Comparison of ENCODE assay signal across 3 cellular contexts in the genomic region with DNA sequence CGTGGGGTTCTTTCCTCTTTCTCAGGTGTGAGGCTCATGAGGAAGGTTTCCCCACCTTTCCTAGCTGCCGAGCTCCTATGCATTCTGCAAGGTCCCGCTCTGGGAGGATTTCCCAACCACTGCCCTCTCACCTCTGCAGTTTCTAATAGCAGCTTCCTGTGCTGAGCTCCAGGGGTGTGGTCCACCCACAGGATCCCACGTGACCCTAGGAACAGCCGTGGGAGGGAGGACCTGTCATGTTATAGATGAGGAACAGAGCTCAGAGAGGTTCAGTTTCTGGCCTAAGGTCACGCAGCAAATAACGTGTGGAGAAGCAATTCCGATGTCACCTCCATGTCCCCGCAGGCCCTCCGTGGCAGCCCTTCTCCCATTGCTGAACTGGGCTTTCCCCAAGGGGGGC.
TF ChIP-seq lines count a peak whose summit lies in the region.

No MANE protein-coding gene starts in this region.

TF ChIP-seq in SK-N-SH treated with all-trans-retinoic acid at 6 μM for 48 hours, 23 proteins besides CTCF, POLR2A, EP300 and RAD21:
- TF ChIP-seq ESRRG (CRISPR knock-in tag; IDR thresholded peaks at IDR 0.05) (no peak), ZFP3 (CRISPR knock-in tag; IDR thresholded peaks at IDR 0.05) (peak; percentile 93)
TF ChIP-seq in SK-N-SH treated with all-trans-retinoic acid at 6 μM for 48 hours: peak in this region for 1.

TF ChIP-seq in SK-N-SH, 30 proteins besides CTCF, POLR2A, EP300 and RAD21:
- TF ChIP-seq TEAD4 (IDR thresholded peaks at IDR 0.05; ENCODE audit: borderline replicate concordance, insufficient read depth) = no peak
- no peak for TF ChIP-seq SMC3 (IDR thresholded peaks at IDR 0.05; ENCODE audit: low read depth, low read length)
- no peak for TF ChIP-seq ELF1 (IDR thresholded peaks at IDR 0.05)
- TF ChIP-seq, protein P1, sequence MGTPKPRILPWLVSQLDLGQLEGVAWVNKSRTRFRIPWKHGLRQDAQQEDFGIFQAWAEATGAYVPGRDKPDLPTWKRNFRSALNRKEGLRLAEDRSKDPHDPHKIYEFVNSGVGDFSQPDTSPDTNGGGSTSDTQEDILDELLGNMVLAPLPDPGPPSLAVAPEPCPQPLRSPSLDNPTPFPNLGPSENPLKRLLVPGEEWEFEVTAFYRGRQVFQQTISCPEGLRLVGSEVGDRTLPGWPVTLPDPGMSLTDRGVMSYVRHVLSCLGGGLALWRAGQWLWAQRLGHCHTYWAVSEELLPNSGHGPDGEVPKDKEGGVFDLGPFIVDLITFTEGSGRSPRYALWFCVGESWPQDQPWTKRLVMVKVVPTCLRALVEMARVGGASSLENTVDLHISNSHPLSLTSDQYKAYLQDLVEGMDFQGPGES (IDR thresholded peaks at IDR 0.05; ENCODE audit: low read depth, low read length) = no peak
- TF ChIP-seq, protein P2, sequence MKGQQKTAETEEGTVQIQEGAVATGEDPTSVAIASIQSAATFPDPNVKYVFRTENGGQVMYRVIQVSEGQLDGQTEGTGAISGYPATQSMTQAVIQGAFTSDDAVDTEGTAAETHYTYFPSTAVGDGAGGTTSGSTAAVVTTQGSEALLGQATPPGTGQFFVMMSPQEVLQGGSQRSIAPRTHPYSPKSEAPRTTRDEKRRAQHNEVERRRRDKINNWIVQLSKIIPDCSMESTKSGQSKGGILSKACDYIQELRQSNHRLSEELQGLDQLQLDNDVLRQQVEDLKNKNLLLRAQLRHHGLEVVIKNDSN (IDR thresholded peaks at IDR 0.05; ENCODE audit: borderline replicate concordance, low read depth) = no peak
- no peak for TF ChIP-seq FOSL2 (IDR thresholded peaks at IDR 0.05; ENCODE audit: borderline replicate concordance, low read depth)

TF ChIP-seq in HepG2, 621 proteins besides CTCF, POLR2A, EP300 and RAD21:
- TF ChIP-seq GABPB1 (CRISPR knock-in tag; IDR thresholded peaks at IDR 0.05) (no peak), SYNCRIP (IDR thresholded peaks at IDR 0.05; ENCODE audit: insufficient read depth, low read depth, low read length) (no peak), CBX5 (CRISPR knock-in tag; IDR thresholded peaks at IDR 0.05; ENCODE audit: borderline replicate concordance) (no peak), ZNF768 (CRISPR knock-in tag; IDR thresholded peaks at IDR 0.05) (peak; percentile 94), CREM (IDR thresholded peaks at IDR 0.05) (no peak), CREM (CRISPR knock-in tag; IDR thresholded peaks at IDR 0.05) (no peak)
